Comparison of ENCODE assay signal across 8 cellular contexts in genomic region chr20:19757487-19757972, GRCh38. TPM values are rescaled to one million over a fixed set of nuclear protein-coding genes. Genes with fewer than 3 reads are reported as not detected.
DNase-seq lines count a peak whose midpoint lies in the region; ATAC-seq and TF ChIP-seq lines count a peak whose summit lies in the region.

No MANE protein-coding gene starts in this region.

- TF ChIP-seq POLR2A in esophagus muscularis mucosa (IDR thresholded peaks at IDR 0.05; ENCODE audit: low read depth) = peak; percentile 11
- peak in 1 of 2 donors; percentile 35 for TF ChIP-seq POLR2A in uterus (IDR thresholded peaks at IDR 0.05)

- H3K4me1 ChIP-seq in SJCRH30 (no peaks in the 10 kb centered on the region), esophagus muscularis mucosa (peaks cover 40 to 51% (median 47%) of the 10 kb centered on the region in 4 donors), uterus (peaks cover 0 to 4% of the 10 kb centered on the region in 2 donors)

- no peak for TF ChIP-seq EP300 in esophagus muscularis mucosa (IDR thresholded peaks at IDR 0.05)

- H3K9me3 ChIP-seq in SJCRH30 (replicated peaks) (no peaks in the 10 kb centered on the region), esophagus muscularis mucosa (no peaks in the 10 kb centered on the region), uterus (no peaks in the 10 kb centered on the region)

- H3K36me3 ChIP-seq in SJCRH30 (no peaks in the 10 kb centered on the region), esophagus muscularis mucosa (peaks cover 0 to 2% (median 0%) of the 10 kb centered on the region in 4 donors), uterus (no peaks in the 10 kb centered on the region)

- intact Hi-C loops in esophagus muscularis mucosa (cut with DNase I) = loop anchor here (5.0 kb wide), 1 partner anchor 65 kb away; no protein-coding TSS in a partner anchor
- intact Hi-C loops in uterus (cut with DNase I; ENCODE audit: low total_unique reads) = no loop called here

- peaks cover 0 to 9% (median 0%) of the 10 kb centered on the region in 4 donors for H3K4me1 Mint-ChIP-seq in naive thymus-derived CD8-positive, alpha-beta T cell

- H3K9me3 Mint-ChIP-seq in naive thymus-derived CD8-positive, alpha-beta T cell = peaks cover 0 to 5% (median 0%) of the 10 kb centered on the region in 9 donors

- DNase-seq in NCI-H2029 (lab: John Stamatoyannopoulos, UW) = peak; percentile 41
- DNase-seq in NCI-H2029 treated with DMSO at 0.1 percent for 48 hours (lab: John Stamatoyannopoulos, UW) = no peak
- peak; percentile 46 to 47 for DNase-seq in SJCRH30
- DNase-seq in esophagus muscularis mucosa (ENCODE audit: extremely low spot score) = peak; percentile 95
- DNase-seq in mucosa of gallbladder (ENCODE audit: low spot score) = peak; percentile 77
- peak; percentile 87 to 88 for DNase-seq in uterus
- DNase-seq in NOMO-1 treated with dmso at 0.1 percent for 144 hours (lab: John Stamatoyannopoulos, UW; ENCODE audit: unreplicated experiment) = no peak
- DNase-seq in naive thymus-derived CD8-positive, alpha-beta T cell = no peak

- 0% methylated on average over 22 of the region's 33 CpGs for WGBS in esophagus muscularis mucosa

- H3K27ac ChIP-seq in SJCRH30 (peak overlapping the region; percentile 47), esophagus muscularis mucosa (replicated peaks in 1 of 4) (peak overlapping the region; percentile 87 to 92 (median 90)), uterus (peak overlapping the region; percentile 95 to 96)

- H3K4me3 ChIP-seq in SJCRH30 = peak overlapping the region; percentile 60
- peak overlapping the region; percentile 81 to 93 (median 90) for H3K4me3 ChIP-seq in esophagus muscularis mucosa
- H3K4me3 ChIP-seq in uterus = peak overlapping the region; percentile 73 to 82

- peaks cover 17 to 64% (median 38%) of the 10 kb centered on the region in 5 donors for H3K27me3 Mint-ChIP-seq in naive thymus-derived CD8-positive, alpha-beta T cell

- ATAC-seq in naive thymus-derived CD8-positive, alpha-beta T cell = no peak

- H3K27me3 ChIP-seq in SJCRH30 (no peaks in the 10 kb centered on the region; the same call in 1 of the 2 replicates), esophagus muscularis mucosa (no peaks in the 10 kb centered on the region), uterus (no peaks in the 10 kb centered on the region)

- no peaks in the 10 kb centered on the region for H3K36me3 Mint-ChIP-seq in naive thymus-derived CD8-positive, alpha-beta T cell

- H3K4me3 Mint-ChIP-seq in naive thymus-derived CD8-positive, alpha-beta T cell = peak overlapping the region in 3 of 10 donors; percentile 7 to 77 (median 43)

- no peak for TF ChIP-seq CTCF in esophagus muscularis mucosa (IDR thresholded peaks at IDR 0.05)
- TF ChIP-seq CTCF in uterus (IDR thresholded peaks at IDR 0.05) = no peak

- POLR2A ChIA-PET in naive thymus-derived CD8-positive, alpha-beta T cell (lab: Charles Lee) = no interaction called here

- no peak overlapping the region for H3K27ac Mint-ChIP-seq in naive thymus-derived CD8-positive, alpha-beta T cell

RNA-seq across cellular contexts. Expression of gene RIN2, which starts 0.5 kb away (rescaled TPM):
- total RNA-seq in SJCRH30 (2014; rRNA removed; shearing (Covaris generic)) = 20.3 and 22.6 TPM in 2 replicates
- total RNA-seq in esophagus muscularis mucosa = 10 to 100 TPM; 49.8 to 65.1 (median 53.0) TPM
- 88.7 TPM for total RNA-seq in mucosa of gallbladder
- total RNA-seq in uterus = 10 to 100 TPM; 29.7 to 77.5 (median 59.6) TPM
- total RNA-seq in naive thymus-derived CD8-positive, alpha-beta T cell = under 1 TPM; 0.27 to 0.29 TPM
- not detected for polyA plus RNA-seq in naive thymus-derived CD8-positive, alpha-beta T cell

Comparison
In these comparisons a context has a peak if more than half of its experiments do, and no peak if none do; other contexts are left out.
1. DNase-seq: peak in NCI-H2029 (single experiment), SJCRH30 (2 of 2), esophagus muscularis mucosa (single experiment), mucosa of gallbladder (single experiment) and uterus (2 of 2); none in NCI-H2029 treated with DMSO at 0.1 percent for 48 hours (single experiment), NOMO-1 treated with dmso at 0.1 percent for 144 hours (single experiment) and naive thymus-derived CD8-positive, alpha-beta T cell (0 of 10).
2. RNA of gene RIN2, which starts 0.5 kb away (total RNA-seq): 88.7 TPM in mucosa of gallbladder (single experiment), 29.7 to 77.5 TPM in uterus, 49.8 to 65.1 TPM in esophagus muscularis mucosa and 20.3 to 22.6 TPM in SJCRH30; 0.27 to 0.29 TPM in naive thymus-derived CD8-positive, alpha-beta T cell; every median in the first group is over 10 times any median in the second.
3. Peak in every context shown above with its lines, with median percentiles within 50 percentile points of each other: H3K27ac ChIP-seq and H3K4me3 ChIP-seq.